13 cellular contexts compared by ENCODE assay signal in the genomic region with DNA sequence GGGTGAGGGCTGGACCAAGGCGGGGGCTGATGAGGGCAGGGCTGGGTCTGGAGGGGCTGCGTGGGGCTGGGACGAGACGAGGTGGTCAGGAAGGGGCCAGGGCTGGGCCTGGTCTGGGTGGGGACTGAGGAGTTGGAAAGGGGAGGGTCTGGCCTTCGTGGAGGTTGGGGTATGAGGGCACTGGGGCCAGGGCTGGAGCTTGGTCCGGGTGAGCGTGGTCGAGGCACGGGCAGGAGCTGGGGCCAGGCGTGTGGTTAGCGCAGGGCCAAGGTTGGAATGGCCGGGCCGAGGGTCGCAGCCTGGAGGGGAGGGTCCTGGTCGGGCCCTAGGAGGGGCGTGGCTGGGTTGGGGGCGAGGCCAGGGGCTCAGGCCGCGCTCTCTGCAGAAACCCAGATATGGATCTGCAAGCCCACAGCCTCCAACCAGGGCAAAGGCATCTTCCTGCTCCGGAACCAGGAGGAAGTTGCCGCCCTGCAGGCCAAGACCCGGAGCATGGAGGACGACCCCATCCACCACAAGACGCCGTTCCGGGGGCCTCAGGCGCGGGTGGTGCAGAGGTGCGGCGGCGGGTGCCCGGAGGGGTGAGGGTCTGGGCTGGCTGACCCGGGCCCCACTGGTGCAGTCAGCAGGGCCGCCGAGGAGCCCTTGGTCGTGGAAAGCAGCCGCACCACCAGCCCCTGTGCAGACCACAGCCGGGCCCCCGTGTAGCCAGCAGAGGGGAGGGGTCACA. TPM values are rescaled to one million over a fixed set of nuclear protein-coding genes. Genes with fewer than 3 reads are reported as not detected.
DNase-seq lines count a peak whose midpoint lies in the region; ATAC-seq and TF ChIP-seq lines count a peak whose summit lies in the region.
"Had no signal": no experiment of that assay in that cellular context is flagged by ENCODE, and none has a peak within 500 bp of the region (broad histone marks: within the 10 kb centered on the region; RNA-seq: fewer than 3 reads in every experiment).

No MANE protein-coding gene starts in this region.

- no peak overlapping the region for H3K4me2 ChIP-seq in PC-9

- 41 to 74% methylated on average over 16 to 39 of the region's 39 CpGs for WGBS in upper lobe of left lung, 2 donors

- no peak for TF ChIP-seq EP300 in upper lobe of left lung (IDR thresholded peaks at IDR 0.05)

- H3K4me3 ChIP-seq in right atrium auricular region (no peak overlapping the region), upper lobe of left lung (peak overlapping the region in 3 of 4 donors; percentile 26 to 41 (median 30)), PC-9 (no peak overlapping the region)
- H3K4me3 ChIP-seq: testis had no signal

- CTCF ChIA-PET in PC-9 (lab: Charles Lee) = no interaction called here

- no peaks in the 10 kb centered on the region for H4K20me1 ChIP-seq in PC-9 (ENCODE audit: insufficient read depth)

- ATAC-seq in Right ventricle myocardium inferior = no peak
- peak; percentile 14 for ATAC-seq in left ventricle myocardium superior
- peak in 1 of 2 donors; percentile 27 for ATAC-seq in upper lobe of left lung (ENCODE audit: low FRiP score in 2 of 2)

- H3K4me1 ChIP-seq in right atrium auricular region = no peaks in the 10 kb centered on the region
- H3K4me1 ChIP-seq in upper lobe of left lung = peaks cover 0 to 17% (median 5%) of the 10 kb centered on the region in 4 donors
- H3K4me1 ChIP-seq in PC-9 (replicated peaks; ENCODE audit: insufficient read depth) = peaks cover 3% of the 10 kb centered on the region; the same call in 1 of the 2 replicates
- H3K4me1 ChIP-seq: testis had no signal

- H3K9me2 ChIP-seq in PC-9 (ENCODE audit: insufficient read depth) = no peaks in the 10 kb centered on the region

- H3K36me3 ChIP-seq in right atrium auricular region (no peaks in the 10 kb centered on the region), upper lobe of left lung (no peaks in the 10 kb centered on the region), PC-9 (ENCODE audit: low read depth) (no peaks in the 10 kb centered on the region)

- TF ChIP-seq POLR2A in upper lobe of left lung (IDR thresholded peaks at IDR 0.05) = no peak

- no peaks in the 10 kb centered on the region for H3K79me2 ChIP-seq in PC-9 (ENCODE audit: low read depth)

- DNase-seq in Right ventricle myocardium inferior (ENCODE audit: missing footprints) (peak; percentile 46), right atrium auricular region (ENCODE audit: low spot score) (no peak), left ventricle myocardium superior (peak; percentile 30), upper lobe of left lung (peak in 1 of 2 donors; percentile 75), PC-9 (no peak)
- DNase-seq in NK-92 treated with Interleukin-12 subunit alpha and Interleukin-12 subunit beta, amount 100 ng/mL, for 24 hours (lab: John Stamatoyannopoulos, UW) = no peak
- DNase-seq: activated CD8-positive, alpha-beta memory T cell treated with anti-CD3 and anti-CD28 coated beads, Interleukin-2, amount 50 U/mL, for 4 hours; activated naive CD8-positive, alpha-beta T cell treated with anti-CD3 and anti-CD28 coated beads for 36 hours; Calu3; foreskin fibroblast; NCI-H1105 treated with DMSO at 0.1 percent for 48 hours; NCI-H2227 treated with DMSO at 0.1 percent for 48 hours; testis had no signal

- H3F3A ChIP-seq in PC-9 (ENCODE audit: insufficient read depth, low read depth) = peaks cover 10% of the 10 kb centered on the region; the same call in 1 of the 2 replicates

- intact Hi-C loops in Right ventricle myocardium inferior (cut with DNase I) (no loop called here), left ventricle myocardium superior (cut with micrococcal nuclease) (no loop called here), PC-9 (cut with micrococcal nuclease; ENCODE audit: unreplicated experiment) (no loop called here)

- peaks cover 0 to 7% of the 10 kb centered on the region in 2 donors for H3K27me3 ChIP-seq in right atrium auricular region
- no peaks in the 10 kb centered on the region for H3K27me3 ChIP-seq in upper lobe of left lung
- no peaks in the 10 kb centered on the region for H3K27me3 ChIP-seq in PC-9 (ENCODE audit: insufficient read depth, low read depth)
- H3K27me3 ChIP-seq: testis had no signal

- H2AFZ ChIP-seq in PC-9 = no peak overlapping the region

- TF ChIP-seq CTCF in right atrium auricular region (IDR thresholded peaks at IDR 0.05) (no peak), upper lobe of left lung (IDR thresholded peaks at IDR 0.05) (no peak), PC-9 (conservative IDR thresholded peaks at IDR 0.05) (no peak)

- POLR2A ChIA-PET in PC-9 (lab: Charles Lee; ENCODE audit: unreplicated experiment) = no interaction called here

- no peaks in the 10 kb centered on the region for H3K9me3 ChIP-seq in right atrium auricular region
- H3K9me3 ChIP-seq in upper lobe of left lung = no peaks in the 10 kb centered on the region
- no peaks in the 10 kb centered on the region for H3K9me3 ChIP-seq in PC-9 (ENCODE audit: insufficient read depth, low read depth)
- H3K9me3 ChIP-seq: testis had no signal

- H3K27ac ChIP-seq in right atrium auricular region = no peak overlapping the region
- H3K27ac ChIP-seq in upper lobe of left lung = peak overlapping the region in 1 of 4 donors; percentile 61
- H3K27ac ChIP-seq in PC-9 = no peak overlapping the region
- H3K27ac ChIP-seq: testis had no signal

- no TSS peak for BruUV-seq in PC-9 (replicated peaks; lab: Mats Ljungman, UMichigan)

RNA-seq across cellular contexts. Expression of gene TTLL10, which starts 9.0 kb away (rescaled TPM):
- total RNA-seq in Right ventricle myocardium inferior = 0.24 TPM
- not detected for total RNA-seq in right atrium auricular region
- total RNA-seq in left ventricle myocardium superior = not detected
- 10 to 100 TPM in 2 of 6 donors, 1 to 10 TPM in 3, under 1 TPM in 1; 0.86 to 14.5 (median 5.8) TPM for total RNA-seq in upper lobe of left lung
- total RNA-seq in PC-9 (2021) = 4.0 and 5.8 TPM in 2 replicates
- total RNA-seq: activated naive CD8-positive, alpha-beta T cell treated with anti-CD3 and anti-CD28 coated beads for 36 hours had no signal

RNA-seq across cellular contexts. Expression of gene TNFRSF18, which starts 23.7 kb away (rescaled TPM):
- total RNA-seq in Right ventricle myocardium inferior (not detected), right atrium auricular region (under 1 TPM in 1 of 2 donors, not detected in 1; 0.55 TPM), left ventricle myocardium superior (0.32 TPM), upper lobe of left lung (1 to 10 TPM in 4 of 6 donors, under 1 TPM in 1, not detected in 1; 0.89 to 3.4 (median 2.1) TPM), PC-9 (2021) (6.9 and 14.1 TPM in 2 replicates)
- total RNA-seq: Calu3, testis had no signal

RNA-seq across cellular contexts. Expression of gene TNFRSF4, which starts 31.3 kb away (rescaled TPM):
- 1.4 TPM for total RNA-seq in Right ventricle myocardium inferior
- under 1 TPM; 0.59 to 0.79 TPM for total RNA-seq in right atrium auricular region
- 2.3 TPM for total RNA-seq in left ventricle myocardium superior
- total RNA-seq in upper lobe of left lung = 10 to 100 TPM in 2 of 6 donors, 1 to 10 TPM in 3, under 1 TPM in 1; 0.46 to 15.4 (median 2.4) TPM
- total RNA-seq in PC-9 (2021) = 0.20 and 0.38 TPM in 2 replicates
- total RNA-seq: Calu3 had no signal

RNA-seq across cellular contexts. Expression of gene SDF4, which starts 49.1 kb away (rescaled TPM):
- total RNA-seq in Right ventricle myocardium inferior (125 TPM), right atrium auricular region (100 to 1,000 TPM; 120 to 128 TPM), left ventricle myocardium superior (117 TPM), upper lobe of left lung (100 to 1,000 TPM in 5 of 6 donors, 10 to 100 TPM in 1; 79.0 to 172 (median 148) TPM), PC-9 (2021) (133 and 139 TPM in 2 replicates)

RNA-seq across cellular contexts. Expression of gene B3GALT6, which starts 49.4 kb away (rescaled TPM):
- total RNA-seq in Right ventricle myocardium inferior (8.3 TPM), right atrium auricular region (10 to 100 TPM; 16.1 to 19.7 TPM), left ventricle myocardium superior (7.5 TPM), upper lobe of left lung (10 to 100 TPM; 15.2 to 31.3 (median 19.9) TPM), PC-9 (2021) (16.2 and 20.8 TPM in 2 replicates)

Comparison
In these comparisons a context has a peak if more than half of its experiments do, and no peak if none do; other contexts are left out.
1. DNase-seq: peak in Right ventricle myocardium inferior (single experiment) and left ventricle myocardium superior (single experiment); none in right atrium auricular region (single experiment), PC-9 (0 of 2) and NK-92 treated with Interleukin-12 subunit alpha and Interleukin-12 subunit beta, amount 100 ng/mL, for 24 hours (single experiment).
2. H3K4me3 ChIP-seq: peak in upper lobe of left lung (3 of 4); none in right atrium auricular region (0 of 2) and PC-9 (single experiment).